8 cellular contexts compared by ENCODE assay signal in genomic region chr4:141636077-141636770, GRCh38. TPM values are rescaled to one million over a fixed set of nuclear protein-coding genes. Genes with fewer than 3 reads are reported as not detected.
DNase-seq lines count a peak whose midpoint lies in the region; ATAC-seq and TF ChIP-seq lines count a peak whose summit lies in the region.

IL15 (plus strand) TSS chr4:141636583; CDS start chr4:141719465, 82,882 bp downstream.

- H3K4me1 ChIP-seq in CD4-positive, alpha-beta memory T cell (ENCODE audit: insufficient read depth, low read length) = peaks cover 18% of the 10 kb centered on the region

- H3K4me3 ChIP-seq in CD4-positive, alpha-beta memory T cell (ENCODE audit: low read length in 2 of 2) = peak within 1 kb of the TSS; percentile 50 to 84

- TF ChIP-seq CTCF in brain (conservative IDR thresholded peaks at IDR 0.05) = no peak

- ATAC-seq in GM19395 (IDR thresholded peaks at IDR 0.05; ENCODE audit: unreplicated experiment) = peak; percentile 62
- peak; percentile 58 for ATAC-seq in HG03457 (IDR thresholded peaks at IDR 0.05; ENCODE audit: unreplicated experiment)

- no peaks in the 10 kb centered on the region for H3K27me3 Mint-ChIP-seq in CD4-positive, alpha-beta memory T cell
- H3K27me3 Mint-ChIP-seq in brain = peaks cover 51% of the 10 kb centered on the region

- H3K9me3 ChIP-seq in CD4-positive, alpha-beta memory T cell (ENCODE audit: control insufficient read depth in 1 of 2, low read length in 2 of 2) = no peaks in the 10 kb centered on the region

- CTCF ChIA-PET in CD4-positive, alpha-beta memory T cell (lab: Charles Lee; ENCODE audit: partially characterized antibody) = interaction anchor here (1.1 to 1.2 kb wide), 2 partner anchors 10 to 40 kb away, joined by 3 read pairs; no protein-coding TSS in a partner anchor

- peaks cover 0 to 7% of the 10 kb centered on the region in 2 donors for H3K36me3 Mint-ChIP-seq in CD4-positive, alpha-beta memory T cell
- H3K36me3 Mint-ChIP-seq in brain = no peaks in the 10 kb centered on the region

- H3K4me1 Mint-ChIP-seq in CD4-positive, alpha-beta memory T cell = peaks cover 19 to 30% (median 26%) of the 10 kb centered on the region in 4 donors
- peaks cover 8% of the 10 kb centered on the region for H3K4me1 Mint-ChIP-seq in brain

- no peaks in the 10 kb centered on the region for H3K27me3 ChIP-seq in CD4-positive, alpha-beta memory T cell (ENCODE audit: insufficient read depth, low read length)

- intact Hi-C loops in CD4-positive, alpha-beta memory T cell (cut with micrococcal nuclease) = loop anchor here (2.0 to 10.0 kb wide), 2 partner anchors 1211 to 1549 kb away; partner anchors contain the start of genes INPP4B and USP38

- POLR2A ChIA-PET in CD4-positive, alpha-beta memory T cell (lab: Charles Lee; ENCODE audit: partially characterized antibody) = interaction anchor here (1.4 kb wide), 1 partner anchor 10 kb away, joined by 4 read pairs; no protein-coding TSS in a partner anchor

- peak; percentile 63 to 85 (median 68) for DNase-seq in CD4-positive, alpha-beta memory T cell
- DNase-seq in T1000 (lab: John Stamatoyannopoulos, UW) (peak; percentile 23), iPS-NIHi11 (ENCODE audit: low spot score) (peak; percentile 71), Kasumi-1 (lab: John Stamatoyannopoulos, UW) (no peak)
- DNase-seq in stimulated activated CD4-positive, alpha-beta T cell treated with anti-CD3 and anti-CD28 coated beads, Interleukin-12 subunit alpha, Interleukin-12 subunit beta, amount 100 ng/mL, for 24 hours (ENCODE audit: low read depth in 2 of 2) = peak; percentile 45 to 69

- H3K9me3 Mint-ChIP-seq in CD4-positive, alpha-beta memory T cell = no peaks in the 10 kb centered on the region
- peaks cover 0 to 2% (median 0%) of the 10 kb centered on the region in 5 experiments for H3K9me3 Mint-ChIP-seq in brain

- H3K4me3 Mint-ChIP-seq in CD4-positive, alpha-beta memory T cell = peak within 1 kb of the TSS; percentile 94 to 98 (median 97)
- peak within 1 kb of the TSS; percentile 89 to 97 (median 93) for H3K4me3 Mint-ChIP-seq in brain

- no peaks in the 10 kb centered on the region for H3K36me3 ChIP-seq in CD4-positive, alpha-beta memory T cell (ENCODE audit: insufficient read depth, low read length)

- peak within 1 kb of the TSS; percentile 71 to 98 (median 90) for H3K27ac Mint-ChIP-seq in CD4-positive, alpha-beta memory T cell
- H3K27ac Mint-ChIP-seq in brain = peak within 1 kb of the TSS in 3 of 5 experiments; percentile 13 to 37 (median 13)

- peak within 1 kb of the TSS; percentile 57 for H3K27ac ChIP-seq in CD4-positive, alpha-beta memory T cell (ENCODE audit: low read depth, low read length)

RNA-seq across cellular contexts. Expression of gene IL15, which starts in this region (rescaled TPM):
- 1 to 10 TPM; 4.7 to 6.1 TPM for total RNA-seq in CD4-positive, alpha-beta memory T cell
- polyA plus RNA-seq in CD4-positive, alpha-beta memory T cell = 1 to 10 TPM; 2.6 to 4.4 TPM
- polyA plus RNA-seq in brain (ENCODE audit: insufficient read depth, low read depth, low replicate concordance) = not detected

Comparison
In these comparisons a context has a peak if more than half of its experiments do, and no peak if none do; other contexts are left out.
1. DNase-seq: peak in CD4-positive, alpha-beta memory T cell (5 of 5), T1000 (single experiment), iPS-NIHi11 (single experiment) and stimulated activated CD4-positive, alpha-beta T cell treated with anti-CD3 and anti-CD28 coated beads, Interleukin-12 subunit alpha, Interleukin-12 subunit beta, amount 100 ng/mL, for 24 hours (2 of 2); none in Kasumi-1 (0 of 2).